1 cellular context compared by ENCODE assay signal in genomic region chr1:112763146-112763545, GRCh38. TPM values are rescaled to one million over a fixed set of nuclear protein-coding genes. Genes with fewer than 3 reads are reported as not detected.
"Had no signal": no experiment of that assay in that cellular context is flagged by ENCODE, and none has a peak within 500 bp of the region (broad histone marks: within the 10 kb centered on the region; RNA-seq: fewer than 3 reads in every experiment).

No MANE protein-coding gene starts in this region.

RNA-seq across cellular contexts. Expression of gene PPM1J, which starts 48.0 kb away (rescaled TPM):
- total RNA-seq: natural killer cell treated with Interleukin-12 subunit alpha and Interleukin-12 subunit beta and Interleukin-15 and Interleukin-18, amount 100 ng/mL, for 72 hours had no signal
